Comparison of ENCODE assay signal across 12 cellular contexts in genomic region chr3:152213938-152214337, GRCh38.
"Had no signal": no experiment of that assay in that cellular context is flagged by ENCODE, and none has a peak within 500 bp of the region (broad histone marks: within the 10 kb centered on the region; RNA-seq: fewer than 3 reads in every experiment).

No MANE protein-coding gene starts in this region.

- H3K27ac Mint-ChIP-seq: brain had no signal

- H3K27ac ChIP-seq: ovary, suprapubic skin, WERI-Rb-1 had no signal

- H3K4me1 Mint-ChIP-seq: brain had no signal

- H3K4me3 Mint-ChIP-seq: brain; central memory CD8-positive, alpha-beta T cell; neural crest cell; stimulated activated naive B cell treated with anti-CD40 and anti-IgM and Interleukin-4, amounts not matched to agents 10 μg/mL and 1 μg/mL and 100 μg/mL, for 72 hours had no signal

- H3K27me3 Mint-ChIP-seq: brain; central memory CD8-positive, alpha-beta T cell; stimulated activated naive B cell treated with anti-CD40 and anti-IgM and Interleukin-4, amounts not matched to agents 10 μg/mL and 1 μg/mL and 100 μg/mL, for 72 hours had no signal

- H3K9me3 ChIP-seq: left lung, ovary, suprapubic skin had no signal

- H3K4me3 ChIP-seq: left lung, ovary, suprapubic skin had no signal

- H3K9me3 Mint-ChIP-seq: central memory CD8-positive, alpha-beta T cell had no signal

- H3K36me3 ChIP-seq: left lung, ovary, suprapubic skin, WERI-Rb-1 had no signal

- DNase-seq: activated CD4-positive, alpha-beta T cell treated with anti-CD3 and anti-CD28 coated beads for 4 hours; activated effector memory CD4-positive, alpha-beta T cell treated with Interleukin-2 at 50 U/mL for 16 hours; activated T-cell treated with anti-CD3 and anti-CD28 coated beads for 4 hours; effector memory CD4-positive, alpha-beta T cell; left lung; ovary; stimulated activated naive B cell treated with anti-CD40 and anti-IgM and Interleukin-4, amounts not matched to agents 10 μg/mL and 1 μg/mL and 100 μg/mL, for 72 hours; WERI-Rb-1 had no signal

- H3K27me3 ChIP-seq: left lung, ovary, suprapubic skin had no signal

- H3K36me3 Mint-ChIP-seq: brain had no signal
